Comparison of ENCODE assay signal across 25 cellular contexts in genomic region chr12:46409342-46409741, GRCh38.
"Had no signal": no experiment of that assay in that cellular context is flagged by ENCODE, and none has a peak within 500 bp of the region (broad histone marks: within the 10 kb centered on the region; RNA-seq: fewer than 3 reads in every experiment).

No MANE protein-coding gene starts in this region.

- H3K9me3 Mint-ChIP-seq: activated CD4-positive, alpha-beta memory T cell treated with anti-CD3 and anti-CD28 coated beads for 36 hours; activated naive CD4-positive, alpha-beta T cell treated with anti-CD3 and anti-CD28 coated beads for 36 hours; activated T-helper 17 cell treated with anti-CD3 and anti-CD28 coated beads, Interleukin-2, amount 50 U/mL, for 72 hours; IgD-negative memory B cell had no signal

- H3K9me3 ChIP-seq: SJCRH30, SK-N-SH had no signal

- DNase-seq: activated CD4-positive, alpha-beta memory T cell treated with anti-CD3 and anti-CD28 coated beads for 36 hours; activated CD4-positive, alpha-beta T cell treated with anti-CD3 and anti-CD28 coated beads, Interleukin-2, amount 10 ng/mL, durations not matched to agents 7 days and 5 days; activated CD4-positive, CD25-positive, alpha-beta regulatory T cell; activated CD8-positive, alpha-beta memory T cell treated with anti-CD3 and anti-CD28 coated beads for 24 hours; activated gamma-delta T cell; activated naive CD4-positive, alpha-beta T cell treated with anti-CD3 and anti-CD28 coated beads for 36 hours; activated T-cell treated with anti-CD3 and anti-CD28 coated beads for 4 hours; activated T-cell treated with anti-CD3 and anti-CD28 coated beads, Interleukin-2, amount 50 U/mL, for 48 hours; amygdala; KG1; NCI-H1048; NCI-H146; NCI-H187 treated with DMSO at 0.1 percent for 48 hours; NCI-H2171; NCI-H345; NCI-H510A; NCI-H526 treated with DMSO at 0.1 percent for 48 hours; NCI-H82; SJCRH30; SK-N-SH; T-helper 1 cell had no signal

- H3K27ac Mint-ChIP-seq: activated CD4-positive, alpha-beta memory T cell treated with anti-CD3 and anti-CD28 coated beads for 36 hours; activated CD4-positive, alpha-beta T cell treated with anti-CD3 and anti-CD28 coated beads, Interleukin-2, amount 10 ng/mL, durations not matched to agents 7 days and 5 days; activated naive CD4-positive, alpha-beta T cell treated with anti-CD3 and anti-CD28 coated beads for 36 hours; activated naive CD8-positive, alpha-beta T cell; activated T-helper 17 cell treated with anti-CD3 and anti-CD28 coated beads, Interleukin-2, amount 50 U/mL, for 72 hours; IgD-negative memory B cell had no signal

- H3K27ac ChIP-seq: SJCRH30, VCaP had no signal

- H3K4me3 ChIP-seq: SJCRH30 had no signal

- H3K36me3 Mint-ChIP-seq: activated CD4-positive, alpha-beta memory T cell treated with anti-CD3 and anti-CD28 coated beads for 36 hours had no signal

- ATAC-seq: activated T-helper 17 cell treated with anti-CD3 and anti-CD28 coated beads, Interleukin-2, amount 50 U/mL, for 72 hours had no signal

- H3K36me3 ChIP-seq: SJCRH30 had no signal

- H3K4me1 Mint-ChIP-seq: activated T-helper 17 cell treated with anti-CD3 and anti-CD28 coated beads, Interleukin-2, amount 50 U/mL, for 72 hours had no signal

- H3K27me3 Mint-ChIP-seq: activated CD4-positive, alpha-beta memory T cell treated with anti-CD3 and anti-CD28 coated beads for 36 hours; activated naive CD8-positive, alpha-beta T cell; activated T-helper 17 cell treated with anti-CD3 and anti-CD28 coated beads, Interleukin-2, amount 50 U/mL, for 72 hours; IgD-negative memory B cell had no signal

- H3K27me3 ChIP-seq: SJCRH30 had no signal

- H3K4me2 ChIP-seq: SK-N-SH had no signal

- H3K4me3 Mint-ChIP-seq: activated CD4-positive, alpha-beta memory T cell treated with anti-CD3 and anti-CD28 coated beads for 36 hours; activated CD4-positive, alpha-beta T cell treated with anti-CD3 and anti-CD28 coated beads, Interleukin-2, amount 10 ng/mL, durations not matched to agents 7 days and 5 days; activated naive CD4-positive, alpha-beta T cell treated with anti-CD3 and anti-CD28 coated beads for 36 hours; activated naive CD8-positive, alpha-beta T cell; activated T-helper 17 cell treated with anti-CD3 and anti-CD28 coated beads, Interleukin-2, amount 50 U/mL, for 72 hours; IgD-negative memory B cell had no signal

- H3K9ac ChIP-seq: SK-N-SH had no signal
